21 cellular contexts compared by ENCODE assay signal in genomic region chr1:10263450-10264082, GRCh38. TPM values are rescaled to one million over a fixed set of nuclear protein-coding genes. Genes with fewer than 3 reads are reported as not detected.
DNase-seq lines count a peak whose midpoint lies in the region; ATAC-seq and TF ChIP-seq lines count a peak whose summit lies in the region.
"Had no signal": no experiment of that assay in that cellular context is flagged by ENCODE, and none has a peak within 500 bp of the region (broad histone marks: within the 10 kb centered on the region; RNA-seq: fewer than 3 reads in every experiment).

No MANE protein-coding gene starts in this region.

- no peaks in the 10 kb centered on the region for H3K27me3 ChIP-seq in cardiac muscle cell
- H3K27me3 ChIP-seq in hepatocyte: no peaks in the 10 kb centered on the region
- H3K27me3 ChIP-seq in upper lobe of right lung: no peaks in the 10 kb centered on the region
- H3K27me3 ChIP-seq: BE2C, SJCRH30 had no signal

- H3K4me2 ChIP-seq in hepatocyte: no peak overlapping the region

- H3K27ac ChIP-seq in cardiac muscle cell (peak overlapping the region; percentile 21), hepatocyte (peak overlapping the region; percentile 48), upper lobe of right lung (peak overlapping the region; percentile 24)
- H3K27ac ChIP-seq: GM23248, SJCRH30 had no signal

- H3K4me3 ChIP-seq in cardiac muscle cell (no peak overlapping the region), hepatocyte (no peak overlapping the region), mucosa of descending colon (no peak overlapping the region), upper lobe of right lung (no peak overlapping the region)
- H3K4me3 ChIP-seq: GM23248, SJCRH30 had no signal

- intact Hi-C loops in left ventricle myocardium superior (cut with micrococcal nuclease): no loop called here
- intact Hi-C loops in mucosa of descending colon (cut with DNase I, micrococcal nuclease): no loop called here
- intact Hi-C loops in upper lobe of right lung (cut with DNase I): no loop called here

- no peak overlapping the region for H2AFZ ChIP-seq in hepatocyte
- H2AFZ ChIP-seq: GM23248 had no signal

- no peaks in the 10 kb centered on the region for H3K9me2 ChIP-seq in hepatocyte (replicated peaks; ENCODE audit: insufficient read depth)

- ATAC-seq in left ventricle myocardium superior (no peak), mucosa of descending colon (peak; percentile 84), upper lobe of right lung (peak; percentile 89), GM21360 (IDR thresholded peaks at IDR 0.05; ENCODE audit: unreplicated experiment) (no peak)

- DNase-seq in cardiac muscle cell (ENCODE audit: low read depth in 1 of 2, low spot score in 1 of 2) (no peak), left ventricle myocardium superior (no peak), hepatocyte (ENCODE audit: low spot score) (no peak), mucosa of descending colon (peak in 1 of 3 donors; percentile 30), upper lobe of right lung (no peak), KBM-7 (no peak), nucleus accumbens (lab: John Stamatoyannopoulos, UW) (no peak)
- DNase-seq: 8988T; BE2C; CD4-positive, CD25-positive, alpha-beta regulatory T cell; COR-L47; GF-D8; GM23248; HCEC 1CT; NCI-H1417; NCI-H187; NCI-H2107; NCI-H226; NCI-H524; SJCRH30 had no signal

- no peaks in the 10 kb centered on the region for H3K4me1 ChIP-seq in cardiac muscle cell (ENCODE audit: low read depth)
- peaks cover 4% of the 10 kb centered on the region for H3K4me1 ChIP-seq in hepatocyte (ENCODE audit: insufficient read depth)
- H3K4me1 ChIP-seq in mucosa of descending colon (ENCODE audit: low read depth): peaks cover 5% of the 10 kb centered on the region
- H3K4me1 ChIP-seq in upper lobe of right lung: no peaks in the 10 kb centered on the region
- H3K4me1 ChIP-seq: BE2C, SJCRH30 had no signal

- H4K20me1 ChIP-seq in hepatocyte (ENCODE audit: insufficient read depth, poor library complexity, severe bottlenecking): no peaks in the 10 kb centered on the region

- WGBS in hepatocyte (ENCODE audit: low lambda C conversion rate, missing lambda C conversion rate): 92% methylated on average over 3 of the region's 3 CpGs

- peaks cover 34% of the 10 kb centered on the region for H3K36me3 ChIP-seq in cardiac muscle cell
- no peaks in the 10 kb centered on the region for H3K36me3 ChIP-seq in hepatocyte (replicated peaks; ENCODE audit: insufficient read depth, low read depth)
- no peaks in the 10 kb centered on the region for H3K36me3 ChIP-seq in mucosa of descending colon (ENCODE audit: low read depth)
- peaks cover 47% of the 10 kb centered on the region for H3K36me3 ChIP-seq in upper lobe of right lung

- TF ChIP-seq CTCF in cardiac muscle cell (IDR thresholded peaks at IDR 0.05; ENCODE audit: low read depth, low read length) (no peak), hepatocyte (IDR thresholded peaks at IDR 0.05; ENCODE audit: poor library complexity) (no peak), mucosa of descending colon (IDR thresholded peaks at IDR 0.05) (no peak), upper lobe of right lung (IDR thresholded peaks at IDR 0.05) (no peak)

- H3K79me2 ChIP-seq in hepatocyte: peaks cover 9% of the 10 kb centered on the region

- no peaks in the 10 kb centered on the region for H3K9me3 ChIP-seq in cardiac muscle cell (ENCODE audit: low read depth)
- no peaks in the 10 kb centered on the region for H3K9me3 ChIP-seq in hepatocyte (ENCODE audit: low read depth)
- H3K9me3 ChIP-seq in mucosa of descending colon: no peaks in the 10 kb centered on the region
- no peaks in the 10 kb centered on the region for H3K9me3 ChIP-seq in upper lobe of right lung
- H3K9me3 ChIP-seq: BE2C, SJCRH30 had no signal

- in situ Hi-C loops in KBM-7 (cut with MboI; ENCODE audit: low pct_unique_long_range_greater_than_20kb, low sequenced_read_pairs): no loop called here

RNA-seq across cellular contexts. Expression of gene KIF1B, which starts 53.2 kb away (rescaled TPM):
- total RNA-seq in cardiac muscle cell (29.3 and 56.2 TPM in 2 replicates), left ventricle myocardium superior (69.3 TPM), hepatocyte (32.7 and 37.0 TPM in 2 replicates), mucosa of descending colon (10 to 100 TPM; 35.6 to 62.2 (median 48.0) TPM), upper lobe of right lung (35.5 TPM)
- polyA plus RNA-seq in cardiac muscle cell (22.2 and 40.9 TPM in 2 replicates), hepatocyte (14.6 and 15.4 TPM in 2 replicates)

Comparison
In these comparisons a context has a peak if more than half of its experiments do, and no peak if none do; other contexts are left out.
1. ATAC-seq: peak in mucosa of descending colon (single experiment) and upper lobe of right lung (single experiment); none in left ventricle myocardium superior (single experiment) and GM21360 (single experiment).
2. Peak in every context shown above with its lines, with median percentiles within 50 percentile points of each other: H3K27ac ChIP-seq.